In genomic region chr19:18304496-18305312, GRCh38 we compare ENCODE assay signal across 1 cellular context.
TF ChIP-seq lines count a peak whose summit lies in the region.

No MANE protein-coding gene starts in this region.

TF ChIP-seq in HepG2, 621 proteins besides CTCF, POLR2A, EP300 and RAD21 (continued from another document and continues in another):
- TF ChIP-seq TBL1XR1 (IDR thresholded peaks at IDR 0.05; ENCODE audit: borderline replicate concordance, low read length, partially characterized antibody) (no peak), ZNF619 (CRISPR knock-in tag; IDR thresholded peaks at IDR 0.05) (no peak), ZNF136 (CRISPR knock-in tag; IDR thresholded peaks at IDR 0.05; ENCODE audit: low read depth) (0 out of 2 replicates have a peak, but pooled peaks have one; percentile 28), XBP1 (CRISPR knock-in tag; IDR thresholded peaks at IDR 0.05) (no peak), ZNF484 (CRISPR knock-in tag; IDR thresholded peaks at IDR 0.05; ENCODE audit: borderline replicate concordance, low read depth) (no peak), MTF1 (CRISPR knock-in tag; IDR thresholded peaks at IDR 0.05) (no peak), MIER2 (CRISPR knock-in tag; IDR thresholded peaks at IDR 0.05) (no peak), AGO2 (optimal IDR thresholded peaks at IDR 0.05; ENCODE audit: low read depth, low read length) (peak; percentile 82), DMAP1 (CRISPR knock-in tag; IDR thresholded peaks at IDR 0.05) (peak; percentile 59; the same call in 1 of the 2 replicates), ZNF703 (CRISPR knock-in tag; IDR thresholded peaks at IDR 0.05; ENCODE audit: borderline replicate concordance) (no peak), MLLT10 (CRISPR knock-in tag; IDR thresholded peaks at IDR 0.05) (no peak), JDP2 (CRISPR knock-in tag; IDR thresholded peaks at IDR 0.05; ENCODE audit: borderline replicate concordance) (no peak), MAF1 (CRISPR knock-in tag; IDR thresholded peaks at IDR 0.05; ENCODE audit: borderline replicate concordance) (no peak), ZUFSP (CRISPR knock-in tag; IDR thresholded peaks at IDR 0.05; ENCODE audit: borderline replicate concordance) (no peak), CBX5 (CRISPR knock-in tag; IDR thresholded peaks at IDR 0.05; ENCODE audit: borderline replicate concordance) (no peak; the same call in 1 of the 2 replicates), NFKBIZ (CRISPR knock-in tag; IDR thresholded peaks at IDR 0.05) (no peak), ZNF879 (CRISPR knock-in tag; IDR thresholded peaks at IDR 0.05) (no peak), TP53 (CRISPR knock-in tag; conservative IDR thresholded peaks at IDR 0.05) (no peak), ZNF800 (CRISPR knock-in tag; IDR thresholded peaks at IDR 0.05) (no peak), ETV6 (CRISPR knock-in tag; conservative IDR thresholded peaks at IDR 0.05) (no peak), JARID2 (CRISPR knock-in tag; IDR thresholded peaks at IDR 0.05; ENCODE audit: insufficient replicate concordance) (no peak), ONECUT2 (CRISPR knock-in tag; IDR thresholded peaks at IDR 0.05) (no peak), ZNF761 (CRISPR knock-in tag; conservative IDR thresholded peaks at IDR 0.05) (peak; percentile 84), IRF2 (CRISPR knock-in tag; IDR thresholded peaks at IDR 0.05) (peak; percentile 75; the same call in 1 of the 2 replicates), GABPB1 (CRISPR knock-in tag; IDR thresholded peaks at IDR 0.05) (peak; percentile 76), RFXAP (CRISPR knock-in tag; IDR thresholded peaks at IDR 0.05; ENCODE audit: borderline replicate concordance) (no peak), FUBP1 (CRISPR knock-in tag; IDR thresholded peaks at IDR 0.05; ENCODE audit: borderline replicate concordance) (no peak), ZNF431 (CRISPR knock-in tag; IDR thresholded peaks at IDR 0.05; ENCODE audit: borderline replicate concordance, low read depth) (peak; percentile 18; the same call in 1 of the 2 replicates)
- TF ChIP-seq, protein P1, sequence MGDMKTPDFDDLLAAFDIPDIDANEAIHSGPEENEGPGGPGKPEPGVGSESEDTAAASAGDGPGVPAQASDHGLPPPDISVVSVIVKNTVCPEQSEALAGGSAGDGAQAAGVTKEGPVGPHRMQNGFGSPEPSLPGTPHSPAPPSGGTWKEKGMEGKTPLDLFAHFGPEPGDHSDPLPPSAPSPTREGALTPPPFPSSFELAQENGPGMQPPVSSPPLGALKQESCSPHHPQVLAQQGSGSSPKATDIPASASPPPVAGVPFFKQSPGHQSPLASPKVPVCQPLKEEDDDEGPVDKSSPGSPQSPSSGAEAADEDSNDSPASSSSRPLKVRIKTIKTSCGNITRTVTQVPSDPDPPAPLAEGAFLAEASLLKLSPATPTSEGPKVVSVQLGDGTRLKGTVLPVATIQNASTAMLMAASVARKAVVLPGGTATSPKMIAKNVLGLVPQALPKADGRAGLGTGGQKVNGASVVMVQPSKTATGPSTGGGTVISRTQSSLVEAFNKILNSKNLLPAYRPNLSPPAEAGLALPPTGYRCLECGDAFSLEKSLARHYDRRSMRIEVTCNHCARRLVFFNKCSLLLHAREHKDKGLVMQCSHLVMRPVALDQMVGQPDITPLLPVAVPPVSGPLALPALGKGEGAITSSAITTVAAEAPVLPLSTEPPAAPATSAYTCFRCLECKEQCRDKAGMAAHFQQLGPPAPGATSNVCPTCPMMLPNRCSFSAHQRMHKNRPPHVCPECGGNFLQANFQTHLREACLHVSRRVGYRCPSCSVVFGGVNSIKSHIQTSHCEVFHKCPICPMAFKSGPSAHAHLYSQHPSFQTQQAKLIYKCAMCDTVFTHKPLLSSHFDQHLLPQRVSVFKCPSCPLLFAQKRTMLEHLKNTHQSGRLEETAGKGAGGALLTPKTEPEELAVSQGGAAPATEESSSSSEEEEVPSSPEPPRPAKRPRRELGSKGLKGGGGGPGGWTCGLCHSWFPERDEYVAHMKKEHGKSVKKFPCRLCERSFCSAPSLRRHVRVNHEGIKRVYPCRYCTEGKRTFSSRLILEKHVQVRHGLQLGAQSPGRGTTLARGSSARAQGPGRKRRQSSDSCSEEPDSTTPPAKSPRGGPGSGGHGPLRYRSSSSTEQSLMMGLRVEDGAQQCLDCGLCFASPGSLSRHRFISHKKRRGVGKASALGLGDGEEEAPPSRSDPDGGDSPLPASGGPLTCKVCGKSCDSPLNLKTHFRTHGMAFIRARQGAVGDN (CRISPR knock-in tag; IDR thresholded peaks at IDR 0.05): peak; percentile 94
- TF ChIP-seq, protein P2, sequence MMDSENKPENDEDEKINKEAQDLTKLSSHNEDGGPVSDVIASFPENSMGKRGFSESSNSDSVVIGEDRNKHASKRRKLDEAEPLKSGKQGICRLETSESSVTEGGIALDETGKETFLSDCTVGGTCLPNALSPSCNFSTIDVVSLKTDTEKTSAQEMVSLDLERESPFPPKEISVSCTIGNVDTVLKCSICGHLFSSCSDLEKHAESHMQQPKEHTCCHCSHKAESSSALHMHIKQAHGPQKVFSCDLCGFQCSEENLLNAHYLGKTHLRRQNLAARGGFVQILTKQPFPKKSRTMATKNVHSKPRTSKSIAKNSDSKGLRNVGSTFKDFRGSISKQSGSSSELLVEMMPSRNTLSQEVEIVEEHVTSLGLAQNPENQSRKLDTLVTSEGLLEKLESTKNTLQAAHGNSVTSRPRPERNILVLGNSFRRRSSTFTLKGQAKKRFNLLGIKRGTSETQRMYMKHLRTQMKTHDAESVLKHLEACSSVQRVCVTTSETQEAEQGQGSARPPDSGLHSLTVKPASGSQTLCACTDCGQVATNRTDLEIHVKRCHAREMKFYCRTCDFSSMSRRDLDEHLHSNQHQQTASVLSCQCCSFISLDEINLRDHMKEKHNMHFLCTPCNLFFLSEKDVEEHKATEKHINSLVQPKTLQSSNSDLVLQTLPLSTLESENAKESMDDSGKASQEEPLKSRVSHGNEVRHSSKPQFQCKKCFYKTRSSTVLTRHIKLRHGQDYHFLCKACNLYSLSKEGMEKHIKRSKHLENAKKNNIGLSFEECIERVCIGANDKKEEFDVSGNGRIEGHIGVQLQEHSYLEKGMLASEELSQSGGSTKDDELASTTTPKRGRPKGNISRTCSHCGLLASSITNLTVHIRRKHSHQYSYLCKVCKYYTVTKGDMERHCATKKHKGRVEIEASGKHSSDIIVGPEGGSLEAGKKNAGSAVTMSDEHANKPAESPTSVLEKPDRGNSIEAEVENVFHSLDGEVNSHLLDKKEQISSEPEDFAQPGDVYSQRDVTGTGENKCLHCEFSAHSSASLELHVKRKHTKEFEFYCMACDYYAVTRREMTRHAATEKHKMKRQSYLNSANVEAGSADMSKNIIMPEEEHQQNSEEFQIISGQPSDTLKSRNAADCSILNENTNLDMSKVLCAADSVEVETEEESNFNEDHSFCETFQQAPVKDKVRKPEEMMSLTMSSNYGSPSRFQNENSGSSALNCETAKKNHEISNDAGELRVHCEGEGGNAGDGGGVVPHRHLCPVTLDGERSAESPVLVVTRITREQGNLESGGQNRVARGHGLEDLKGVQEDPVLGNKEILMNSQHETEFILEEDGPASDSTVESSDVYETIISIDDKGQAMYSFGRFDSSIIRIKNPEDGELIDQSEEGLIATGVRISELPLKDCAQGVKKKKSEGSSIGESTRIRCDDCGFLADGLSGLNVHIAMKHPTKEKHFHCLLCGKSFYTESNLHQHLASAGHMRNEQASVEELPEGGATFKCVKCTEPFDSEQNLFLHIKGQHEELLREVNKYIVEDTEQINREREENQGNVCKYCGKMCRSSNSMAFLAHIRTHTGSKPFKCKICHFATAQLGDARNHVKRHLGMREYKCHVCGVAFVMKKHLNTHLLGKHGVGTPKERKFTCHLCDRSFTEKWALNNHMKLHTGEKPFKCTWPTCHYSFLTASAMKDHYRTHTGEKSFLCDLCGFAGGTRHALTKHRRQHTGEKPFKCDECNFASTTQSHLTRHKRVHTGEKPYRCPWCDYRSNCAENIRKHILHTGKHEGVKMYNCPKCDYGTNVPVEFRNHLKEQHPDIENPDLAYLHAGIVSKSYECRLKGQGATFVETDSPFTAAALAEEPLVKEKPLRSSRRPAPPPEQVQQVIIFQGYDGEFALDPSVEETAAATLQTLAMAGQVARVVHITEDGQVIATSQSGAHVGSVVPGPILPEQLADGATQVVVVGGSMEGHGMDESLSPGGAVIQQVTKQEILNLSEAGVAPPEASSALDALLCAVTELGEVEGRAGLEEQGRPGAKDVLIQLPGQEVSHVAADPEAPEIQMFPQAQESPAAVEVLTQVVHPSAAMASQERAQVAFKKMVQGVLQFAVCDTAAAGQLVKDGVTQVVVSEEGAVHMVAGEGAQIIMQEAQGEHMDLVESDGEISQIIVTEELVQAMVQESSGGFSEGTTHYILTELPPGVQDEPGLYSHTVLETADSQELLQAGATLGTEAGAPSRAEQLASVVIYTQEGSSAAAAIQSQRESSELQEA (CRISPR knock-in tag; IDR thresholded peaks at IDR 0.05; ENCODE audit: not compliant biosample characterization): peak; percentile 32
- TF ChIP-seq, protein P3, sequence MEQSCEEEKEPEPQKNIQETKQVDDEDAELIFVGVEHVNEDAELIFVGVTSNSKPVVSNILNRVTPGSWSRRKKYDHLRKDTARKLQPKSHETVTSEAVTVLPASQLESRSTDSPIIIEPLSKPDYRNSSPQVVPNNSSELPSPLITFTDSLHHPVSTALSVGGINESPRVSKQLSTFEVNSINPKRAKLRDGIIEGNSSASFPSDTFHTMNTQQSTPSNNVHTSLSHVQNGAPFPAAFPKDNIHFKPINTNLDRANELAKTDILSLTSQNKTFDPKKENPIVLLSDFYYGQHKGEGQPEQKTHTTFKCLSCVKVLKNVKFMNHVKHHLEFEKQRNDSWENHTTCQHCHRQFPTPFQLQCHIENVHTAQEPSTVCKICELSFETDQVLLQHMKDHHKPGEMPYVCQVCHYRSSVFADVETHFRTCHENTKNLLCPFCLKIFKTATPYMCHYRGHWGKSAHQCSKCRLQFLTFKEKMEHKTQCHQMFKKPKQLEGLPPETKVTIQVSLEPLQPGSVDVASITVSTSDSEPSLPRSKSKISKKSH (CRISPR knock-in tag; IDR thresholded peaks at IDR 0.05; ENCODE audit: borderline replicate concordance): no peak
- TF ChIP-seq, protein P4, sequence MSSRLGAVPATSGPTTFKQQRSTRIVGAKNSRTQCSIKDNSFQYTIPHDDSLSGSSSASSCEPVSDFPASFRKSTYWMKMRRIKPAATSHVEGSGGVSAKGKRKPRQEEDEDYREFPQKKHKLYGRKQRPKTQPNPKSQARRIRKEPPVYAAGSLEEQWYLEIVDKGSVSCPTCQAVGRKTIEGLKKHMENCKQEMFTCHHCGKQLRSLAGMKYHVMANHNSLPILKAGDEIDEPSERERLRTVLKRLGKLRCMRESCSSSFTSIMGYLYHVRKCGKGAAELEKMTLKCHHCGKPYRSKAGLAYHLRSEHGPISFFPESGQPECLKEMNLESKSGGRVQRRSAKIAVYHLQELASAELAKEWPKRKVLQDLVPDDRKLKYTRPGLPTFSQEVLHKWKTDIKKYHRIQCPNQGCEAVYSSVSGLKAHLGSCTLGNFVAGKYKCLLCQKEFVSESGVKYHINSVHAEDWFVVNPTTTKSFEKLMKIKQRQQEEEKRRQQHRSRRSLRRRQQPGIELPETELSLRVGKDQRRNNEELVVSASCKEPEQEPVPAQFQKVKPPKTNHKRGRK (CRISPR knock-in tag; IDR thresholded peaks at IDR 0.05): no peak
